14 cellular contexts compared by ENCODE assay signal in genomic region chr2:11097038-11097720, GRCh38. TPM values are rescaled to one million over a fixed set of nuclear protein-coding genes. Genes with fewer than 3 reads are reported as not detected.
A peak's percentile ranks its signal among the peaks of the same experiment; 100 is the strongest.
DNase-seq lines count a peak whose midpoint lies in the region; ATAC-seq, FAIRE-seq and TF ChIP-seq lines count a peak whose summit lies in the region.
"Had no signal": no experiment of that assay in that cellular context is flagged by ENCODE, and none has a peak within 500 bp of the region (broad histone marks: within the 10 kb centered on the region; RNA-seq: fewer than 3 reads in every experiment).

No MANE protein-coding gene starts in this region.

- H3K4me3 Mint-ChIP-seq in activated CD8-positive, alpha-beta T cell treated with anti-CD3 and anti-CD28 coated beads for 36 hours: no peak overlapping the region
- H3K4me3 Mint-ChIP-seq in T-cell: no peak overlapping the region
- H3K4me3 Mint-ChIP-seq: naive thymus-derived CD8-positive, alpha-beta T cell; type B pancreatic cell had no signal

- peaks cover 2% of the 10 kb centered on the region for H3K27me3 ChIP-seq in foreskin keratinocyte

- no peak overlapping the region for H3K27ac Mint-ChIP-seq in activated CD8-positive, alpha-beta T cell treated with anti-CD3 and anti-CD28 coated beads for 36 hours
- H3K27ac Mint-ChIP-seq in T-cell: no peak overlapping the region
- H3K27ac Mint-ChIP-seq: type B pancreatic cell had no signal

- H3K36me3 Mint-ChIP-seq in activated CD8-positive, alpha-beta T cell treated with anti-CD3 and anti-CD28 coated beads for 36 hours (ENCODE audit: low read depth): no peaks in the 10 kb centered on the region
- no peaks in the 10 kb centered on the region for H3K36me3 Mint-ChIP-seq in T-cell
- H3K36me3 Mint-ChIP-seq: naive thymus-derived CD8-positive, alpha-beta T cell; type B pancreatic cell had no signal

- FAIRE-seq in GM12892 (lab: Jason Lieb, UNC): no peak
- FAIRE-seq: endometrium had no signal

- H3K27me3 Mint-ChIP-seq in activated CD8-positive, alpha-beta T cell treated with anti-CD3 and anti-CD28 coated beads for 36 hours: peaks cover 1% of the 10 kb centered on the region
- peaks cover 0 to 1% of the 10 kb centered on the region in 2 donors for H3K27me3 Mint-ChIP-seq in T-cell

- no peak for TF ChIP-seq POLR2A in GM12892 (IDR thresholded peaks at IDR 0.05; ENCODE audit: low read depth, low read length)

- H3K27ac ChIP-seq in foreskin keratinocyte: no peak overlapping the region

- no peaks in the 10 kb centered on the region for H3K9me3 Mint-ChIP-seq in activated CD8-positive, alpha-beta T cell treated with anti-CD3 and anti-CD28 coated beads for 36 hours
- no peaks in the 10 kb centered on the region for H3K9me3 Mint-ChIP-seq in T-cell
- H3K9me3 Mint-ChIP-seq: naive thymus-derived CD8-positive, alpha-beta T cell; type B pancreatic cell had no signal

- H3K4me1 Mint-ChIP-seq in activated CD8-positive, alpha-beta T cell treated with anti-CD3 and anti-CD28 coated beads for 36 hours (ENCODE audit: low read depth): no peaks in the 10 kb centered on the region
- H3K4me1 Mint-ChIP-seq in T-cell: peaks cover 0 to 1% (median 0%) of the 10 kb centered on the region in 3 donors

- no peaks in the 10 kb centered on the region for H3K4me1 ChIP-seq in foreskin keratinocyte

- ATAC-seq in SK-N-SH treated with all-trans-retinoic acid at 6 μM for 48 hours (peak; percentile 79), foreskin keratinocyte (no peak), T-cell (replicated peaks in 1 of 4) (no peak)
- no peak for ATAC-seq in activated CD8-positive, alpha-beta T cell treated with anti-CD3 and anti-CD28 coated beads for 36 hours
- ATAC-seq: naive thymus-derived CD8-positive, alpha-beta T cell had no signal

- peak; percentile 45 for DNase-seq in activated effector memory CD4-positive, alpha-beta T cell treated with anti-CD3 and anti-CD28 coated beads, Interleukin-2, amount 50 U/mL, for 16 hours
- DNase-seq in activated effector memory CD4-positive, alpha-beta T cell treated with Interleukin-2 at 50 U/mL for 16 hours: no peak
- DNase-seq in foreskin keratinocyte (peak; percentile 18 to 52), stromal cell of bone marrow (ENCODE audit: low read depth) (peak; percentile 40), T-cell (no peak), GM12892 (ENCODE audit: insufficient read length) (no peak)
- no peak for DNase-seq in activated CD8-positive, alpha-beta T cell treated with anti-CD3 and anti-CD28 coated beads for 36 hours
- DNase-seq: activated T-cell treated with anti-CD3 and anti-CD28 coated beads, Interleukin-2, amount 50 U/mL, for 1 hour; naive thymus-derived CD8-positive, alpha-beta T cell; NCI-H446; RPMI8226 had no signal

- POLR2A ChIA-PET in activated CD8-positive, alpha-beta T cell treated with anti-CD3 and anti-CD28 coated beads for 36 hours (lab: Charles Lee): no interaction called here
- POLR2A ChIA-PET in T-cell (lab: Charles Lee): no interaction called here

- intact Hi-C loops in activated CD8-positive, alpha-beta T cell treated with anti-CD3 and anti-CD28 coated beads for 36 hours (cut with micrococcal nuclease): no loop called here

- TF ChIP-seq CTCF in foreskin keratinocyte (conservative IDR thresholded peaks at IDR 0.05): no peak
- no peak for TF ChIP-seq CTCF in activated CD8-positive, alpha-beta T cell treated with anti-CD3 and anti-CD28 coated beads for 36 hours (IDR thresholded peaks at IDR 0.05)

- CTCF ChIA-PET in activated CD8-positive, alpha-beta T cell treated with anti-CD3 and anti-CD28 coated beads for 36 hours (lab: Charles Lee): no interaction called here
- CTCF ChIA-PET in T-cell (lab: Charles Lee): no interaction called here

TF ChIP-seq in SK-N-SH treated with all-trans-retinoic acid at 6 μM for 48 hours, 23 proteins besides CTCF, POLR2A, EP300 and RAD21:
- no peak for TF ChIP-seq ZFP3 (CRISPR knock-in tag; IDR thresholded peaks at IDR 0.05)
- TF ChIP-seq PPARA (CRISPR knock-in tag; IDR thresholded peaks at IDR 0.05; ENCODE audit: borderline replicate concordance): no peak
- no peak for TF ChIP-seq ZFP30 (CRISPR knock-in tag; IDR thresholded peaks at IDR 0.05)
- no peak for TF ChIP-seq PATZ1 (CRISPR knock-in tag; IDR thresholded peaks at IDR 0.05; ENCODE audit: borderline replicate concordance)
- TF ChIP-seq ESRRG (CRISPR knock-in tag; IDR thresholded peaks at IDR 0.05): no peak
- no peak for TF ChIP-seq CSDC2 (CRISPR knock-in tag; IDR thresholded peaks at IDR 0.05)
- TF ChIP-seq, protein P1, sequence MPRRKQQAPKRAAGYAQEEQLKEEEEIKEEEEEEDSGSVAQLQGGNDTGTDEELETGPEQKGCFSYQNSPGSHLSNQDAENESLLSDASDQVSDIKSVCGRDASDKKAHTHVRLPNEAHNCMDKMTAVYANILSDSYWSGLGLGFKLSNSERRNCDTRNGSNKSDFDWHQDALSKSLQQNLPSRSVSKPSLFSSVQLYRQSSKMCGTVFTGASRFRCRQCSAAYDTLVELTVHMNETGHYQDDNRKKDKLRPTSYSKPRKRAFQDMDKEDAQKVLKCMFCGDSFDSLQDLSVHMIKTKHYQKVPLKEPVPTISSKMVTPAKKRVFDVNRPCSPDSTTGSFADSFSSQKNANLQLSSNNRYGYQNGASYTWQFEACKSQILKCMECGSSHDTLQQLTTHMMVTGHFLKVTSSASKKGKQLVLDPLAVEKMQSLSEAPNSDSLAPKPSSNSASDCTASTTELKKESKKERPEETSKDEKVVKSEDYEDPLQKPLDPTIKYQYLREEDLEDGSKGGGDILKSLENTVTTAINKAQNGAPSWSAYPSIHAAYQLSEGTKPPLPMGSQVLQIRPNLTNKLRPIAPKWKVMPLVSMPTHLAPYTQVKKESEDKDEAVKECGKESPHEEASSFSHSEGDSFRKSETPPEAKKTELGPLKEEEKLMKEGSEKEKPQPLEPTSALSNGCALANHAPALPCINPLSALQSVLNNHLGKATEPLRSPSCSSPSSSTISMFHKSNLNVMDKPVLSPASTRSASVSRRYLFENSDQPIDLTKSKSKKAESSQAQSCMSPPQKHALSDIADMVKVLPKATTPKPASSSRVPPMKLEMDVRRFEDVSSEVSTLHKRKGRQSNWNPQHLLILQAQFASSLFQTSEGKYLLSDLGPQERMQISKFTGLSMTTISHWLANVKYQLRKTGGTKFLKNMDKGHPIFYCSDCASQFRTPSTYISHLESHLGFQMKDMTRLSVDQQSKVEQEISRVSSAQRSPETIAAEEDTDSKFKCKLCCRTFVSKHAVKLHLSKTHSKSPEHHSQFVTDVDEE (CRISPR knock-in tag; IDR thresholded peaks at IDR 0.05): no peak
- TF ChIP-seq ZNF565 (CRISPR knock-in tag; conservative IDR thresholded peaks at IDR 0.05; ENCODE audit: low read depth): no peak
- no peak for TF ChIP-seq TOX (CRISPR knock-in tag; IDR thresholded peaks at IDR 0.05; ENCODE audit: borderline replicate concordance)
- TF ChIP-seq ARNTL (CRISPR knock-in tag; IDR thresholded peaks at IDR 0.05; ENCODE audit: borderline replicate concordance, low read depth): no peak
- no peak for TF ChIP-seq ZNF8 (CRISPR knock-in tag; IDR thresholded peaks at IDR 0.05)
- TF ChIP-seq, protein P2, sequence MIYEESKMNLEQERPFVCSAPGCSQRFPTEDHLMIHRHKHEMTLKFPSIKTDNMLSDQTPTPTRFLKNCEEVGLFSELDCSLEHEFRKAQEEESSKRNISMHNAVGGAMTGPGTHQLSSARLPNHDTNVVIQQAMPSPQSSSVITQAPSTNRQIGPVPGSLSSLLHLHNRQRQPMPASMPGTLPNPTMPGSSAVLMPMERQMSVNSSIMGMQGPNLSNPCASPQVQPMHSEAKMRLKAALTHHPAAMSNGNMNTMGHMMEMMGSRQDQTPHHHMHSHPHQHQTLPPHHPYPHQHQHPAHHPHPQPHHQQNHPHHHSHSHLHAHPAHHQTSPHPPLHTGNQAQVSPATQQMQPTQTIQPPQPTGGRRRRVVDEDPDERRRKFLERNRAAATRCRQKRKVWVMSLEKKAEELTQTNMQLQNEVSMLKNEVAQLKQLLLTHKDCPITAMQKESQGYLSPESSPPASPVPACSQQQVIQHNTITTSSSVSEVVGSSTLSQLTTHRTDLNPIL (CRISPR knock-in tag; IDR thresholded peaks at IDR 0.05; ENCODE audit: low read depth): no peak

RNA-seq across cellular contexts. Expression of gene SLC66A3, which starts 58.1 kb away (rescaled TPM):
- total RNA-seq in foreskin keratinocyte (10.4 and 15.6 TPM in 2 replicates), T-cell (10 to 100 TPM; 10.7 to 32.0 (median 21.2) TPM)
- polyA plus RNA-seq in foreskin keratinocyte: 8.8 and 11.0 TPM in 2 replicates
- total RNA-seq in activated CD8-positive, alpha-beta T cell treated with anti-CD3 and anti-CD28 coated beads for 36 hours: 10 to 100 TPM; 10.4 to 10.6 TPM
- polyA plus RNA-seq in GM12892 (2012; ENCODE audit: missing spikeins): 9.9 TPM

Comparison
In these comparisons a context has a peak if more than half of its experiments do, and no peak if none do; other contexts are left out.
1. DNase-seq: peak in activated effector memory CD4-positive, alpha-beta T cell treated with anti-CD3 and anti-CD28 coated beads, Interleukin-2, amount 50 U/mL, for 16 hours (single experiment), foreskin keratinocyte (2 of 2) and stromal cell of bone marrow (single experiment); none in activated effector memory CD4-positive, alpha-beta T cell treated with Interleukin-2 at 50 U/mL for 16 hours (single experiment), activated CD8-positive, alpha-beta T cell treated with anti-CD3 and anti-CD28 coated beads for 36 hours (single experiment), T-cell (0 of 34) and GM12892 (single experiment).